ENCODE assay signal across 27 cellular contexts in the genomic region with DNA sequence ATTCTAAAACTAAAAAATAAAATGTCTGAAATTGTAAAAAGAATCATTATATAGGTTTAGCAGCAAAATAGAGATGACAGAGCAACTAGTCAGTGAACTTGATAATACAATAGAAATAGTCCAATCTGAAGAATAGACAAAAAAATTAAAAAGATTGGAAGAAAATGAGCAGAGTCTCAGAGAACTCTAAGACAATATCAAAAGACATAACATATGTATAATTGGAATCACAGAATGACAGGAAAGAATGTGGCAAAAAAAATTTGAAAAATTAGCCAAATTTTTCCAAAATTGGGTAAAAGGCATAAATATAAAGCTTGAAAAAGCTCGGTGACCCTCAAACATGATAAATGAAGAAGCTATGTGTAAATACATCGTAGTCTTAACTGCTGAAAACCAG.
"Had no signal": no experiment of that assay in that cellular context is flagged by ENCODE, and none has a peak within 500 bp of the region (broad histone marks: within the 10 kb centered on the region; RNA-seq: fewer than 3 reads in every experiment).

No MANE protein-coding gene starts in this region.

- H3K9me3 ChIP-seq: testis, thyroid gland, tibial artery, uterus, vagina had no signal

- H3K4me1 ChIP-seq: stomach, suprapubic skin, testis, thyroid gland, tibial artery, tibial nerve, transverse colon, upper lobe of left lung, upper lobe of right lung, uterus, vagina had no signal

- DNase-seq: stimulated activated CD4-positive, alpha-beta T cell treated with anti-CD3 and anti-CD28 coated beads, Interleukin-2, amount 100 ng/mL, for 48 hours; stimulated activated CD4-positive, alpha-beta T cell treated with anti-CD3 and anti-CD28 coated beads, Interleukin-4, amount 100 ng/mL, for 1 hour; stimulated activated CD4-positive, alpha-beta T cell treated with anti-CD3 and anti-CD28 coated beads, Interleukin-4, amount 100 ng/mL, for 24 hours; stimulated activated CD4-positive, alpha-beta T cell treated with anti-CD3 and anti-CD28 coated beads, Interleukin-4, amount 100 ng/mL, for 4 hours; stimulated activated CD8-positive, alpha-beta memory T cell treated with anti-CD3 and anti-CD28 coated beads, Interleukin-4, amount 100 ng/mL, for 48 hours; stimulated activated naive B cell treated with anti-CD40 and anti-IgM and Interleukin-4, amounts not matched to agents 10 μg/mL and 1 μg/mL and 100 μg/mL, for 72 hours; stimulated activated naive CD4-positive, alpha-beta T cell; stimulated activated naive CD4-positive, alpha-beta T cell treated with Interleukin-2 at 50 U/mL for 16 hours; stimulated activated naive CD8-positive, alpha-beta T cell treated with anti-CD3 and anti-CD28 coated beads, Interleukin-15, amount 100 ng/mL, for 72 hours; stimulated activated naive CD8-positive, alpha-beta T cell treated with anti-CD3 and anti-CD28 coated beads, Interleukin-15, Interleukin-2, amounts not matched to agents 100 U/mL and 50 U/mL, for 24 hours; stomach; substantia nigra; testis; thyroid gland; tibial artery; transverse colon; trophoblast cell; upper lobe of left lung; upper lobe of right lung; uterus had no signal

- FAIRE-seq: urothelium cell line had no signal

- ATAC-seq: stimulated activated effector memory CD8-positive, alpha-beta T cell treated with anti-CD3 and anti-CD28 coated beads, Interleukin-12 subunit alpha, Interleukin-12 subunit beta, amount 100 ng/mL, for 72 hours; stimulated activated memory B cell treated with anti-CD40 and anti-IgM and Interleukin-4, amounts not matched to agents 10 μg/mL and 1 μg/mL and 100 μg/mL, for 72 hours; stimulated activated naive B cell treated with anti-CD40 and anti-IgM and Interleukin-4, amounts not matched to agents 10 μg/mL and 1 μg/mL and 100 μg/mL, for 72 hours; stimulated activated naive CD8-positive, alpha-beta T cell treated with anti-CD3 and anti-CD28 coated beads, Interleukin-15, amount 100 ng/mL, for 72 hours; stimulated activated naive CD8-positive, alpha-beta T cell treated with anti-CD3 and anti-CD28 coated beads, Interleukin-15, Interleukin-2, amounts not matched to agents 100 U/mL and 50 U/mL, for 24 hours; upper lobe of right lung had no signal

- H3K4me3 ChIP-seq: stomach, suprapubic skin, testis, thoracic aorta, thyroid gland, tibial artery, tibial nerve, transverse colon, upper lobe of left lung, upper lobe of right lung, uterus, vagina had no signal

- H3K36me3 ChIP-seq: stomach, suprapubic skin, thoracic aorta, thyroid gland, tibial artery, tibial nerve, transverse colon, upper lobe of left lung, upper lobe of right lung, uterus, vagina had no signal

- H3K27ac ChIP-seq: stomach, suprapubic skin, testis, thoracic aorta, thyroid gland, tibial artery, tibial nerve, transverse colon, upper lobe of left lung, upper lobe of right lung, uterus, vagina had no signal
